In the genomic region with DNA sequence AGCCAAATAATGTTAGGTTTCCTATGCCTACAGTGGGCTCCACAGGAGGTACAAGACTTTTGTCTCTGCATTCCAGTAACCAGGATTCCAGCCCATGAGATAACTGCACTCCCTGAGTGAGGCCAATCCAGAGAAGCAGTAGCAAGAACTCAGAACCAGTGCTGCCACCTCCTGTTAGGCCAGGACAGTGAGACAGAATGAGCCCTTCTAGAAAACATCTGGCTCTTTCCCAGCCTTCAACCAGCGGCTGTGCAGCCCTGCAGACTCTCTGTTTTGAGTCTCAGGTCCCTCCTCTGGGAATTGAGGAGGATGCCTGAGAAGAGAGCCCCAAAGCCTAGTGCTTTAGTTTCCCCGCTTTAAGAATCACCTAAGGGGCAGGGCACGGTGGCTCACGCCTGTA, we compare ENCODE assay signal across 12 cellular contexts. TPM values are rescaled to one million over a fixed set of nuclear protein-coding genes. Genes with fewer than 3 reads are reported as not detected.
A peak's percentile ranks its signal among the peaks of the same experiment; 100 is the strongest.
DNase-seq lines count a peak whose midpoint lies in the region; ATAC-seq, FAIRE-seq and TF ChIP-seq lines count a peak whose summit lies in the region.
"Had no signal": no experiment of that assay in that cellular context is flagged by ENCODE, and none has a peak within 500 bp of the region (broad histone marks: within the 10 kb centered on the region; RNA-seq: fewer than 3 reads in every experiment).

No MANE protein-coding gene starts in this region.

- no peak overlapping the region for H3K4me3 ChIP-seq in K562
- H3K4me3 ChIP-seq: lung had no signal

- H3K9ac ChIP-seq in K562 (ENCODE audit: insufficient read depth in 1 of 2, low read depth in 2 of 2, low read length in 2 of 2), result no peak overlapping the region

- ATAC-seq in K562 (peak; percentile 93), HG02938 (IDR thresholded peaks at IDR 0.05; ENCODE audit: unreplicated experiment) (no peak)

- CTCF ChIA-PET in K562 (lab: Yijun Ruan, JAX; ENCODE audit: low intra/inter-chr PET ratio), result interaction anchor here (0.6 kb wide), 2 partner anchors 31 to 483 kb away, joined by 3 to 5 read pairs; no protein-coding TSS in a partner anchor

- no peaks in the 10 kb centered on the region for H3K4me1 Mint-ChIP-seq in neural crest cell

- POLR2A ChIA-PET in K562 (lab: Yijun Ruan, JAX), result interaction anchor here (0.6 kb wide), 1 partner anchor 19 kb away, joined by 3 read pairs; no protein-coding TSS in a partner anchor

- H3K27ac Mint-ChIP-seq in neural crest cell (ENCODE audit: unreplicated experiment), result no peak overlapping the region

- peak; percentile 86 for FAIRE-seq in K562 (lab: Jason Lieb, UNC)

- no peaks in the 10 kb centered on the region for H3K79me2 ChIP-seq in K562 (ENCODE audit: control insufficient read depth, insufficient read depth, low read length)

- H3K27me3 Mint-ChIP-seq in neural crest cell (ENCODE audit: low read depth), result no peaks in the 10 kb centered on the region

- no peak overlapping the region for H3K27ac ChIP-seq in K562 (ENCODE audit: extremely low read depth, low read depth, low read length)

- no peaks in the 10 kb centered on the region; a peak in 1 of 5 replicates for H3K4me1 ChIP-seq in K562 (replicated peaks in 1 of 2; ENCODE audit: control insufficient read depth in 2 of 2, insufficient read depth in 2 of 2, low read length in 2 of 2)

- no peaks in the 10 kb centered on the region; the same call in 2 of the 3 replicates for H3K36me3 ChIP-seq in K562 (ENCODE audit: control insufficient read depth, insufficient read depth, low read length)

- no TSS peak for BruUV-seq in K562 (replicated peaks; lab: Mats Ljungman, UMichigan)

- peak; percentile 40 to 66 (median 55); a peak in 5 of 6 replicates for TF ChIP-seq CTCF in K562 (IDR thresholded peaks at IDR 0.05 in 2 of 3, conservative IDR thresholded peaks at IDR 0.05 in 1 of 3; ENCODE audit: insufficient read depth in 2 of 3, low read depth in 1 of 3, low read length in 3 of 3)
- TF ChIP-seq CTCF in neural crest cell (conservative IDR thresholded peaks at IDR 0.05), result peak; percentile 42

- intact Hi-C loops in K562 (cut with micrococcal nuclease), result no loop called here

- no peaks in the 10 kb centered on the region for H3K27me3 ChIP-seq in K562 (ENCODE audit: control insufficient read depth in 2 of 2, insufficient read depth in 2 of 2, low read length in 2 of 2)

- WGBS in K562 (ENCODE audit: insufficient coverage, low coverage, missing lambda C conversion rate), result 65% methylated on average over 4 of the region's 4 CpGs

- H3K9me3 Mint-ChIP-seq in neural crest cell, result no peaks in the 10 kb centered on the region

- H3K9me3 ChIP-seq in K562 (replicated peaks; ENCODE audit: control insufficient read depth, insufficient read depth, low read depth, low read length), result no peaks in the 10 kb centered on the region

- H3K4me2 ChIP-seq in K562 (ENCODE audit: insufficient read depth, low read length), result no peak overlapping the region

- in situ Hi-C loops in K562 (cut with MboI), result no loop called here

- no peaks in the 10 kb centered on the region for H3K36me3 Mint-ChIP-seq in neural crest cell (ENCODE audit: low read depth)

- TF ChIP-seq RAD21 in K562 (CRISPR knock-in tag; conservative IDR thresholded peaks at IDR 0.05 in 1 of 2, IDR thresholded peaks at IDR 0.05 in 1 of 2), result peak; percentile 20 to 57; a peak in 3 of 4 replicates

- DNase-seq in DMS53 (lab: John Stamatoyannopoulos, UW) (peak; percentile 37), DMS53 treated with DMSO at 0.1 percent for 48 hours (lab: John Stamatoyannopoulos, UW; ENCODE audit: unreplicated experiment) (no peak), HuH-7.5 (ENCODE audit: low spot score) (peak; percentile 28), K562 (ENCODE audit: extremely low read depth in 1 of 4, low spot score in 3 of 4) (peak in 3 of 4 experiments; percentile 33 to 47 (median 41)), neural crest cell (ENCODE audit: low read depth, low spot score) (peak; percentile 10), NCI-H2029 (lab: John Stamatoyannopoulos, UW) (no peak), NCI-H1092 (lab: John Stamatoyannopoulos, UW) (no peak)
- DNase-seq: 8988T, amniotic stem cell, NCI-H1417 had no signal

- H3K4me3 Mint-ChIP-seq in neural crest cell, result no peak overlapping the region

- TF ChIP-seq POLR2A in K562 (conservative IDR thresholded peaks at IDR 0.05), result no peak

- H2AFZ ChIP-seq in K562 (ENCODE audit: low read depth, low read length), result no peak overlapping the region

- TF ChIP-seq EP300 in K562 (IDR thresholded peaks at IDR 0.05; ENCODE audit: low read length), result no peak

- no peaks in the 10 kb centered on the region for H3K9me1 ChIP-seq in K562 (ENCODE audit: control insufficient read depth, insufficient read depth, low read length)

- no peaks in the 10 kb centered on the region for H4K20me1 ChIP-seq in K562 (replicated peaks; ENCODE audit: control insufficient read depth, insufficient read depth, low read length)

TF ChIP-seq in K562, 482 proteins besides CTCF, POLR2A, EP300 and RAD21:
- TF ChIP-seq SREBF2 (CRISPR knock-in tag; IDR thresholded peaks at IDR 0.05) (no peak), ZFP36 (IDR thresholded peaks at IDR 0.05; ENCODE audit: low read depth, low read length, partially characterized antibody) (peak; percentile 57)

RNA-seq across cellular contexts. Expression of gene ARID5A, which starts 44.2 kb away (rescaled TPM):
- 4.9 and 10.9 TPM in 2 replicates for total RNA-seq in K562 (2011; cell fraction: chromatin; rRNA removed; ENCODE audit: low replicate concordance)
- total RNA-seq in K562 (2011; cell fraction: nucleolus; rRNA removed), result 7.4 and 9.2 TPM in 2 replicates
- total RNA-seq in K562 (2011; cell fraction: nucleoplasm; rRNA removed), result 4.5 TPM in 2 replicates
- total RNA-seq in K562 (2014; rRNA removed), result 6.5 and 7.1 TPM in 2 replicates
- 0.83 and 1.9 TPM in 2 replicates for total RNA-seq in K562 (2014; rRNA removed; fragmentation: Illumina TruSeq; extraction: Trizol)
- total RNA-seq in K562 (2015; rRNA removed; fragmentation: Illumina TruSeq; extraction: Trizol), result 4.1 and 5.1 TPM in 2 replicates
- 11.0 and 12.4 TPM in 2 replicates for total RNA-seq in K562 (2021)
- 3.0 and 4.5 TPM in 2 replicates for polyA plus RNA-seq in K562 (2011; rRNA removed)
- polyA plus RNA-seq in K562 (2011; cell fraction: cytosol; rRNA removed), result 3.0 and 9.9 TPM in 2 replicates
- polyA plus RNA-seq in K562 (2011; cell fraction: nucleus; rRNA removed), result 8.8 and 17.2 TPM in 2 replicates
- polyA plus RNA-seq in K562 (2012), result 6.1 and 12.4 TPM in 2 replicates
- polyA plus RNA-seq in K562 (2014; fragmentation: Illumina TruSeq; extraction: Trizol), result 3.0 and 6.8 TPM in 2 replicates
- polyA plus RNA-seq in K562 (2014; fragmentation: Nextera tagmentation; extraction: Ambion mirVana), result under 1 TPM; 0.14 to 0.17 TPM
- polyA plus RNA-seq in K562 (2014; rRNA removed), result 8.4 and 12.5 TPM in 2 replicates
- 0.93 and 1.1 TPM in 2 replicates for polyA minus RNA-seq in K562 (2011; rRNA and poly(A)+ RNA removed)
- polyA minus RNA-seq in K562 (2011; cell fraction: cytosol; rRNA and poly(A)+ RNA removed), result 2.8 and 6.6 TPM in 2 replicates
- 3.9 and 5.2 TPM in 2 replicates for polyA minus RNA-seq in K562 (2011; cell fraction: nucleus; rRNA and poly(A)+ RNA removed)
- 12.0 and 12.9 TPM in 2 replicates for total RNA-seq in neural crest cell

RNA-seq across cellular contexts. Expression of gene KANSL3, which starts 57.3 kb away (rescaled TPM):
- 185 and 224 TPM in 2 replicates for total RNA-seq in K562 (2011; cell fraction: chromatin; rRNA removed; ENCODE audit: low replicate concordance)
- 117 and 128 TPM in 2 replicates for total RNA-seq in K562 (2011; cell fraction: nucleolus; rRNA removed)
- 131 and 167 TPM in 2 replicates for total RNA-seq in K562 (2011; cell fraction: nucleoplasm; rRNA removed)
- total RNA-seq in K562 (2014; rRNA removed), result 32.8 and 34.4 TPM in 2 replicates
- total RNA-seq in K562 (2014; rRNA removed; fragmentation: Illumina TruSeq; extraction: Trizol), result 25.5 and 29.1 TPM in 2 replicates
- 30.0 and 31.1 TPM in 2 replicates for total RNA-seq in K562 (2015; rRNA removed; fragmentation: Illumina TruSeq; extraction: Trizol)
- total RNA-seq in K562 (2021), result 43.7 and 46.2 TPM in 2 replicates
- polyA plus RNA-seq in K562 (2011; rRNA removed), result 27.1 and 35.5 TPM in 2 replicates
- polyA plus RNA-seq in K562 (2011; cell fraction: cytosol; rRNA removed), result 28.7 and 29.0 TPM in 2 replicates
- polyA plus RNA-seq in K562 (2011; cell fraction: nucleus; rRNA removed), result 80.3 and 95.3 TPM in 2 replicates
- 35.6 and 36.3 TPM in 2 replicates for polyA plus RNA-seq in K562 (2012)
- 33.8 and 36.5 TPM in 2 replicates for polyA plus RNA-seq in K562 (2014; fragmentation: Illumina TruSeq; extraction: Trizol)
- polyA plus RNA-seq in K562 (2014; fragmentation: Nextera tagmentation; extraction: Ambion mirVana), result 10 to 100 TPM; 11.3 to 20.1 TPM
- 27.9 and 31.3 TPM in 2 replicates for polyA plus RNA-seq in K562 (2014; rRNA removed)
- 62.4 and 65.0 TPM in 2 replicates for polyA minus RNA-seq in K562 (2011; rRNA and poly(A)+ RNA removed)
- polyA minus RNA-seq in K562 (2011; cell fraction: cytosol; rRNA and poly(A)+ RNA removed), result 25.7 and 31.9 TPM in 2 replicates
- polyA minus RNA-seq in K562 (2011; cell fraction: nucleus; rRNA and poly(A)+ RNA removed), result 55.6 and 71.6 TPM in 2 replicates
- 57.7 and 58.8 TPM in 2 replicates for total RNA-seq in neural crest cell

Comparison
In these comparisons a context has a peak if more than half of its experiments do, and no peak if none do; other contexts are left out.
1. DNase-seq: peak in DMS53 (single experiment), HuH-7.5 (single experiment), K562 (3 of 4) and neural crest cell (single experiment); none in DMS53 treated with DMSO at 0.1 percent for 48 hours (single experiment), NCI-H2029 (single experiment) and NCI-H1092 (single experiment).